Comparison of ENCODE assay signal across 15 cellular contexts in the genomic region with DNA sequence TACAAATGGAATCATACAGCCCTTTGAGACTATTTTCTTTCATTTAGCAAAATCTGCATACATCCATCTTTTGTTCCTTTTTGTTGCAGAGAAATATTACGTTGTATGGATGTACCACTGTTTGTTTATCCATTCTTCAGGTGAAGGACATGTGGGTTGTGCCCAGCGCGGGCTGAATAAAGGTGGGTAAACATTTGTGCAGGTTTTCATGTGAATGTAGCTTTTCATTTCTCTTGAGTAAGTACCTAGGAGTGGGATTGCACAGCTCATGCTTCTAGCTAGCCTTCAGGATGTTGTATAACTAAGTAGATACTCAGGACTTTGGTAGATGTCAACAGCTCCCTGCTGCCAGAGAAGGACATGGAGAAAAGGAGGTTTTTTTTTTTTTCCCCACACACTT. TPM values are rescaled to one million over a fixed set of nuclear protein-coding genes. Genes with fewer than 3 reads are reported as not detected.
DNase-seq lines count a peak whose midpoint lies in the region.
"Had no signal": no experiment of that assay in that cellular context is flagged by ENCODE, and none has a peak within 500 bp of the region (broad histone marks: within the 10 kb centered on the region; RNA-seq: fewer than 3 reads in every experiment).

No MANE protein-coding gene starts in this region.

- H3K27me3 ChIP-seq in MG63: no peaks in the 10 kb centered on the region
- H3K27me3 ChIP-seq: BE2C had no signal

- no peak overlapping the region for H3K27ac ChIP-seq in substantia nigra (ENCODE audit: low read depth, low read length, poor library complexity, severe bottlenecking)
- H3K27ac ChIP-seq: A549, C4-2B, GM23248, HL-60 had no signal

- H3K9me3 ChIP-seq in MG63: no peaks in the 10 kb centered on the region
- H3K9me3 ChIP-seq: BE2C had no signal

- H3K36me3 ChIP-seq in MG63: no peaks in the 10 kb centered on the region
- H3K36me3 ChIP-seq: BE2C had no signal

- peak; percentile 35 for DNase-seq in COLO668 (lab: John Stamatoyannopoulos, UW; ENCODE audit: unreplicated experiment)
- DNase-seq in DMS153 (lab: John Stamatoyannopoulos, UW): peak; percentile 78
- peak; percentile 69 for DNase-seq in NCI-H2029 (lab: John Stamatoyannopoulos, UW)
- peak; percentile 53 for DNase-seq in NCI-H748 (lab: John Stamatoyannopoulos, UW; ENCODE audit: unreplicated experiment)
- no peak for DNase-seq in NCI-H446 treated with DMSO at 0.1 percent for 48 hours (lab: John Stamatoyannopoulos, UW)
- no peak for DNase-seq in MG63
- DNase-seq in substantia nigra (lab: John Stamatoyannopoulos, UW): no peak
- DNase-seq: BE2C; CD4-positive, alpha-beta memory T cell; COR-L47; DMS79; GM23248 had no signal

- no peak overlapping the region for H3K4me3 ChIP-seq in MG63
- H3K4me3 ChIP-seq: A549, GM23248 had no signal

RNA-seq across cellular contexts. Expression of gene SPRED2, which starts 50.6 kb away (rescaled TPM):
- 1.7 and 3.8 TPM in 2 replicates for total RNA-seq in MG63 (2014; rRNA removed; shearing (Covaris generic); ENCODE audit: low replicate concordance)

Comparison
In these comparisons a context has a peak if more than half of its experiments do, and no peak if none do; other contexts are left out.
1. DNase-seq: peak in COLO668 (single experiment), DMS153 (single experiment), NCI-H2029 (single experiment) and NCI-H748 (single experiment); none in NCI-H446 treated with DMSO at 0.1 percent for 48 hours (single experiment), MG63 (single experiment) and substantia nigra (0 of 49).